ENCODE assay signal across 1 cellular context in genomic region chr7:117401293-117402002, GRCh38.
TF ChIP-seq lines count a peak whose summit lies in the region.

No MANE protein-coding gene starts in this region.

TF ChIP-seq in HepG2, 621 proteins besides CTCF, POLR2A, EP300 and RAD21 (continued from another document):
- no peak for TF ChIP-seq ZNF770 (CRISPR knock-in tag; IDR thresholded peaks at IDR 0.05)
- no peak for TF ChIP-seq NFKB2 (CRISPR knock-in tag; IDR thresholded peaks at IDR 0.05; ENCODE audit: borderline replicate concordance)
- TF ChIP-seq, protein P1, sequence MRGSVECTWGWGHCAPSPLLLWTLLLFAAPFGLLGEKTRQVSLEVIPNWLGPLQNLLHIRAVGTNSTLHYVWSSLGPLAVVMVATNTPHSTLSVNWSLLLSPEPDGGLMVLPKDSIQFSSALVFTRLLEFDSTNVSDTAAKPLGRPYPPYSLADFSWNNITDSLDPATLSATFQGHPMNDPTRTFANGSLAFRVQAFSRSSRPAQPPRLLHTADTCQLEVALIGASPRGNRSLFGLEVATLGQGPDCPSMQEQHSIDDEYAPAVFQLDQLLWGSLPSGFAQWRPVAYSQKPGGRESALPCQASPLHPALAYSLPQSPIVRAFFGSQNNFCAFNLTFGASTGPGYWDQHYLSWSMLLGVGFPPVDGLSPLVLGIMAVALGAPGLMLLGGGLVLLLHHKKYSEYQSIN (CRISPR knock-in tag; IDR thresholded peaks at IDR 0.05; ENCODE audit: borderline replicate concordance) = no peak
- no peak for TF ChIP-seq ATAD3A (CRISPR knock-in tag; IDR thresholded peaks at IDR 0.05)
- TF ChIP-seq MLX (CRISPR knock-in tag; IDR thresholded peaks at IDR 0.05) = no peak
- TF ChIP-seq RARG (CRISPR knock-in tag; IDR thresholded peaks at IDR 0.05; ENCODE audit: low read depth) = no peak
- no peak for TF ChIP-seq ZNF776 (CRISPR knock-in tag; IDR thresholded peaks at IDR 0.05)
- TF ChIP-seq ZNF276 (CRISPR knock-in tag; IDR thresholded peaks at IDR 0.05; ENCODE audit: low read depth) = no peak
- TF ChIP-seq ZNF468 (CRISPR knock-in tag; IDR thresholded peaks at IDR 0.05) = no peak
- no peak for TF ChIP-seq MIER2 (CRISPR knock-in tag; IDR thresholded peaks at IDR 0.05)
